ENCODE assay signal across 21 cellular contexts in genomic region chr17:20927586-20927985, GRCh38.
DNase-seq lines count a peak whose midpoint lies in the region; ATAC-seq, FAIRE-seq and TF ChIP-seq lines count a peak whose summit lies in the region.
"Had no signal": no experiment of that assay in that cellular context is flagged by ENCODE, and none has a peak within 500 bp of the region (broad histone marks: within the 10 kb centered on the region; RNA-seq: fewer than 3 reads in every experiment).

No MANE protein-coding gene starts in this region.

- peaks cover 4% of the 10 kb centered on the region; the same call in 1 of the 3 replicates for H3K4me1 Mint-ChIP-seq in GM23338
- H3K4me1 Mint-ChIP-seq: CD4-positive, CD25-positive, alpha-beta regulatory T cell had no signal

- H3K9me2 ChIP-seq in GM23338 (ENCODE audit: insufficient read depth), result no peaks in the 10 kb centered on the region

- WGBS in sigmoid colon, 2 donors, result 89 to 94% methylated on average over 6 of the region's 6 CpGs
- 60 to 63% methylated on average over 6 of the region's 6 CpGs for WGBS in pancreas, 2 donors

- H3K4me2 ChIP-seq in GM23338, result no peak overlapping the region

- H3K4me3 Mint-ChIP-seq in GM23338, result no peak overlapping the region
- H3K4me3 Mint-ChIP-seq: B cell; CD4-positive, CD25-positive, alpha-beta regulatory T cell; H9 had no signal

- in situ Hi-C loops in brain microvascular endothelial cell (cut with HindIII; ENCODE audit: low pct_ligation_motif_present, low sequenced_read_pairs), result no loop called here

- H3K4me3 ChIP-seq in GM23338 (no peak overlapping the region), brain microvascular endothelial cell (ENCODE audit: low read depth, low read length) (no peak overlapping the region), left ventricle myocardium inferior (no peak overlapping the region), sigmoid colon (no peak overlapping the region), pancreas (no peak overlapping the region)

- H2AFZ ChIP-seq in GM23338, result no peak overlapping the region

- H3K79me2 ChIP-seq in GM23338 (replicated peaks; ENCODE audit: insufficient read depth), result no peaks in the 10 kb centered on the region

- H3K27me3 ChIP-seq in GM23338 (ENCODE audit: insufficient read depth), result no peaks in the 10 kb centered on the region
- no peaks in the 10 kb centered on the region for H3K27me3 ChIP-seq in brain microvascular endothelial cell (replicated peaks)
- no peaks in the 10 kb centered on the region for H3K27me3 ChIP-seq in left ventricle myocardium inferior (ENCODE audit: low read depth)
- no peaks in the 10 kb centered on the region for H3K27me3 ChIP-seq in sigmoid colon
- no peaks in the 10 kb centered on the region for H3K27me3 ChIP-seq in pancreas

- no peaks in the 10 kb centered on the region for H3F3A ChIP-seq in GM23338 (replicated peaks; ENCODE audit: low read depth)

- H3K9me3 Mint-ChIP-seq in GM23338, result no peaks in the 10 kb centered on the region
- H3K9me3 Mint-ChIP-seq: CD4-positive, CD25-positive, alpha-beta regulatory T cell; H9 had no signal

- TF ChIP-seq POLR2A in sigmoid colon (IDR thresholded peaks at IDR 0.05), result no peak

- H4K20me1 ChIP-seq in GM23338 (replicated peaks; ENCODE audit: insufficient read depth), result no peaks in the 10 kb centered on the region

- TF ChIP-seq EP300 in sigmoid colon (IDR thresholded peaks at IDR 0.05), result no peak

- FAIRE-seq in pancreas (lab: Jason Lieb, UNC), result no peak

- no peak overlapping the region for H3K27ac ChIP-seq in GM23338 (ENCODE audit: low read depth)
- peak overlapping the region; percentile 9 for H3K27ac ChIP-seq in brain microvascular endothelial cell
- H3K27ac ChIP-seq in left ventricle myocardium inferior (replicated peaks), result peak overlapping the region; percentile 61
- H3K27ac ChIP-seq in sigmoid colon, result peak overlapping the region; percentile 1 to 70 (median 66)
- peak overlapping the region in 1 of 4 donors; percentile 1 for H3K27ac ChIP-seq in pancreas

- no peaks in the 10 kb centered on the region for H3K36me3 ChIP-seq in GM23338 (ENCODE audit: insufficient read depth)
- H3K36me3 ChIP-seq in brain microvascular endothelial cell (replicated peaks), result no peaks in the 10 kb centered on the region
- H3K36me3 ChIP-seq in left ventricle myocardium inferior, result no peaks in the 10 kb centered on the region
- H3K36me3 ChIP-seq in sigmoid colon, result no peaks in the 10 kb centered on the region
- H3K36me3 ChIP-seq in pancreas, result no peaks in the 10 kb centered on the region

- ATAC-seq in GM23338 (peak; percentile 33; the same call in 2 of the 3 replicates), HG03280 (IDR thresholded peaks at IDR 0.05; ENCODE audit: unreplicated experiment) (no peak), pancreas (no peak), HG03520 (IDR thresholded peaks at IDR 0.05; ENCODE audit: unreplicated experiment) (no peak)

- no peaks in the 10 kb centered on the region for H3K27me3 Mint-ChIP-seq in GM23338 (ENCODE audit: insufficient read depth, low read depth, poor library complexity)

- no peak for TF ChIP-seq CTCF in GM23338 (conservative IDR thresholded peaks at IDR 0.05; ENCODE audit: low read depth in 2 of 2)
- TF ChIP-seq CTCF in brain microvascular endothelial cell (IDR thresholded peaks at IDR 0.05; ENCODE audit: low read depth, low read length, missing control alignments), result no peak
- no peak for TF ChIP-seq CTCF in left ventricle myocardium inferior (IDR thresholded peaks at IDR 0.05; ENCODE audit: borderline replicate concordance)
- no peak for TF ChIP-seq CTCF in sigmoid colon (IDR thresholded peaks at IDR 0.05)
- TF ChIP-seq CTCF in pancreas (IDR thresholded peaks at IDR 0.05), result no peak

- H3K4me1 ChIP-seq in GM23338 (ENCODE audit: insufficient read depth) (no peaks in the 10 kb centered on the region), left ventricle myocardium inferior (peaks cover 10% of the 10 kb centered on the region), sigmoid colon (peaks cover 0 to 52% (median 20%) of the 10 kb centered on the region in 4 donors), pancreas (no peaks in the 10 kb centered on the region)
- H3K4me1 ChIP-seq: Caco-2 had no signal

- intact Hi-C loops in left ventricle myocardium inferior (cut with micrococcal nuclease), result no loop called here
- intact Hi-C loops in sigmoid colon (cut with DNase I), result loop anchor here (5.0 kb wide), 1 partner anchor 70 kb away; no protein-coding TSS in a partner anchor
- intact Hi-C loops in pancreas (cut with DNase I), result no loop called here

- H3K36me3 Mint-ChIP-seq in GM23338 (ENCODE audit: low read depth), result no peaks in the 10 kb centered on the region
- H3K36me3 Mint-ChIP-seq: CD4-positive, CD25-positive, alpha-beta regulatory T cell had no signal

- H3K9me3 ChIP-seq in left ventricle myocardium inferior (replicated peaks) (no peaks in the 10 kb centered on the region), sigmoid colon (no peaks in the 10 kb centered on the region), pancreas (no peaks in the 10 kb centered on the region)
- H3K9me3 ChIP-seq: Caco-2 had no signal

- DNase-seq in GM23338 (ENCODE audit: low spot score) (no peak), brain microvascular endothelial cell (no peak), left ventricle myocardium inferior (no peak), sigmoid colon (no peak), pancreas (no peak), NCI-H2196 (lab: John Stamatoyannopoulos, UW; ENCODE audit: unreplicated experiment) (no peak)
- DNase-seq: Caco-2; CD4-positive, CD25-positive, alpha-beta regulatory T cell; DMS153; GDM1; H9; KG1; NCI-H1105 treated with DMSO at 0.1 percent for 48 hours; NCI-H1694; NCI-H2227 treated with DMSO at 0.1 percent for 48 hours; NCI-H510A treated with DMSO at 0.1 percent for 48 hours; NCI-H774; SIG-M5 had no signal

- no peak overlapping the region for H3K27ac Mint-ChIP-seq in GM23338
- H3K27ac Mint-ChIP-seq: B cell; CD4-positive, CD25-positive, alpha-beta regulatory T cell; H9 had no signal

TF ChIP-seq in GM23338, 12 proteins besides CTCF, POLR2A, EP300 and RAD21 (continues in another document):
- TF ChIP-seq ZNF114 (CRISPR knock-in tag; IDR thresholded peaks at IDR 0.05) (no peak), JUNB (IDR thresholded peaks at IDR 0.05; ENCODE audit: unreplicated experiment) (no peak), EZH2 (IDR thresholded peaks at IDR 0.05; ENCODE audit: low read depth, unreplicated experiment) (no peak), CREB1 (CRISPR knock-in tag; IDR thresholded peaks at IDR 0.05; ENCODE audit: low read depth) (no peak), ZNF331 (CRISPR knock-in tag; IDR thresholded peaks at IDR 0.05; ENCODE audit: low read depth) (no peak), STAT1 (IDR thresholded peaks at IDR 0.05; ENCODE audit: unreplicated experiment) (no peak)
- TF ChIP-seq, protein P1, sequence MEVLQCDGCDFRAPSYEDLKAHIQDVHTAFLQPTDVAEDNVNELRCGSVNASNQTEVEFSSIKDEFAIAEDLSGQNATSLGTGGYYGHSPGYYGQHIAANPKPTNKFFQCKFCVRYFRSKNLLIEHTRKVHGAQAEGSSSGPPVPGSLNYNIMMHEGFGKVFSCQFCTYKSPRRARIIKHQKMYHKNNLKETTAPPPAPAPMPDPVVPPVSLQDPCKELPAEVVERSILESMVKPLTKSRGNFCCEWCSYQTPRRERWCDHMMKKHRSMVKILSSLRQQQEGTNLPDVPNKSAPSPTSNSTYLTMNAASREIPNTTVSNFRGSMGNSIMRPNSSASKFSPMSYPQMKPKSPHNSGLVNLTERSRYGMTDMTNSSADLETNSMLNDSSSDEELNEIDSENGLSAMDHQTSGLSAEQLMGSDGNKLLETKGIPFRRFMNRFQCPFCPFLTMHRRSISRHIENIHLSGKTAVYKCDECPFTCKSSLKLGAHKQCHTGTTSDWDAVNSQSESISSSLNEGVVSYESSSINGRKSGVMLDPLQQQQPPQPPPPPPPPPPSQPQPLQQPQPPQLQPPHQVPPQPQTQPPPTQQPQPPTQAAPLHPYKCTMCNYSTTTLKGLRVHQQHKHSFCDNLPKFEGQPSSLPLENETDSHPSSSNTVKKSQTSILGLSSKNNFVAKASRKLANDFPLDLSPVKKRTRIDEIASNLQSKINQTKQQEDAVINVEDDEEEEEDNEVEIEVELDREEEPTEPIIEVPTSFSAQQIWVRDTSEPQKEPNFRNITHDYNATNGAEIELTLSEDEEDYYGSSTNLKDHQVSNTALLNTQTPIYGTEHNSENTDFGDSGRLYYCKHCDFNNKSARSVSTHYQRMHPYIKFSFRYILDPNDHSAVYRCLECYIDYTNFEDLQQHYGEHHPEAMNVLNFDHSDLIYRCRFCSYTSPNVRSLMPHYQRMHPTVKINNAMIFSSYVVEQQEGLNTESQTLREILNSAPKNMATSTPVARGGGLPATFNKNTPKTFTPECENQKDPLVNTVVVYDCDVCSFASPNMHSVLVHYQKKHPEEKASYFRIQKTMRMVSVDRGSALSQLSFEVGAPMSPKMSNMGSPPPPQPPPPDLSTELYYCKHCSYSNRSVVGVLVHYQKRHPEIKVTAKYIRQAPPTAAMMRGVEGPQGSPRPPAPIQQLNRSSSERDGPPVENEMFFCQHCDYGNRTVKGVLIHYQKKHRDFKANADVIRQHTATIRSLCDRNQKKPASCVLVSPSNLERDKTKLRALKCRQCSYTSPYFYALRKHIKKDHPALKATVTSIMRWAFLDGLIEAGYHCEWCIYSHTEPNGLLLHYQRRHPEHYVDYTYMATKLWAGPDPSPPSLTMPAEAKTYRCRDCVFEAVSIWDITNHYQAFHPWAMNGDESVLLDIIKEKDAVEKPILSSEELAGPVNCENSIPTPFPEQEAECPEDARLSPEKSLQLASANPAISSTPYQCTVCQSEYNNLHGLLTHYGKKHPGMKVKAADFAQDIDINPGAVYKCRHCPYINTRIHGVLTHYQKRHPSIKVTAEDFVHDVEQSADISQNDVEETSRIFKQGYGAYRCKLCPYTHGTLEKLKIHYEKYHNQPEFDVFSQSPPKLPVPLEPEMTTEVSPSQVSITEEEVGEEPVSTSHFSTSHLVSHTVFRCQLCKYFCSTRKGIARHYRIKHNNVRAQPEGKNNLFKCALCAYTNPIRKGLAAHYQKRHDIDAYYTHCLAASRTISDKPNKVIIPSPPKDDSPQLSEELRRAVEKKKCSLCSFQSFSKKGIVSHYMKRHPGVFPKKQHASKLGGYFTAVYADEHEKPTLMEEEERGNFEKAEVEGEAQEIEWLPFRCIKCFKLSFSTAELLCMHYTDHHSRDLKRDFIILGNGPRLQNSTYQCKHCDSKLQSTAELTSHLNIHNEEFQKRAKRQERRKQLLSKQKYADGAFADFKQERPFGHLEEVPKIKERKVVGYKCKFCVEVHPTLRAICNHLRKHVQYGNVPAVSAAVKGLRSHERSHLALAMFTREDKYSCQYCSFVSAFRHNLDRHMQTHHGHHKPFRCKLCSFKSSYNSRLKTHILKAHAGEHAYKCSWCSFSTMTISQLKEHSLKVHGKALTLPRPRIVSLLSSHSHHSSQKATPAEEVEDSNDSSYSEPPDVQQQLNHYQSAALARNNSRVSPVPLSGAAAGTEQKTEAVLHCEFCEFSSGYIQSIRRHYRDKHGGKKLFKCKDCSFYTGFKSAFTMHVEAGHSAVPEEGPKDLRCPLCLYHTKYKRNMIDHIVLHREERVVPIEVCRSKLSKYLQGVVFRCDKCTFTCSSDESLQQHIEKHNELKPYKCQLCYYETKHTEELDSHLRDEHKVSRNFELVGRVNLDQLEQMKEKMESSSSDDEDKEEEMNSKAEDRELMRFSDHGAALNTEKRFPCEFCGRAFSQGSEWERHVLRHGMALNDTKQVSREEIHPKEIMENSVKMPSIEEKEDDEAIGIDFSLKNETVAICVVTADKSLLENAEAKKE (CRISPR knock-in tag; IDR thresholded peaks at IDR 0.05), result no peak
